ENCODE assay signal across 1 cellular context in the genomic region with DNA sequence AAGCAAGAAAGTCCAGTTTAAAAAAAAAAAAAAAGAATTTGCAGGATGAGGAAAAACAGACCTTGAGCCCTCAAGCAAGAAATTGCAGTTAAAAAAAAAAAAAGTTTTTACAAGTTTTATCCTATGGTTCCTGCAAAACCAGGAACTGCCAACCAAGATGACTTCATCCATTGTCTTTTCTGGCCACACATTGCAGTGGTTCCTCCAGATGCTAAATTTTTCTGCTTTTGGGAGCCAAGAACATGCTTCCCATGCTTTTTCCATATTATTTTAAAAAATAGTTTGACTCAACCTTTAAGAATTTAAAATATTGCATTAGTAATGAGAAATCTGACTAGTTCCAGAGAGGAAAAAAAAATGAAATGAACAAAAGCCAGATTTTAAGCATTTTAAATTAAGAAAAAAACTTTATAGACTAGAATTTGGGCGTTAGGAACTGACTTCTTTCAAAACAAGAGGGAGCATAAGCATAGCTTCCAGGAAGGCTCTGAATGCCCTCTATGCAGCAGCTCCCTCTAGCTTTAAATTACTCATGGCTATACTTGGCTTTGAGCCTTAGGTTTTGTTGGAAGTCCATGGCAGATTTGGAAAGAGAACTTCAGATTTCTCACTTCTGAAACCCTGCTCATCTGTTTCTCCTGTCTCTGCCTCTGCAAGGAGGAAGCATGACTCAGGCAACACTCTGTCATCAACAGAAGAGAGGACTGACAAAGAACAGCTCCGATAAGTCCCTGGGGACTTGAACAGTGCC.
TF ChIP-seq lines count a peak whose summit lies in the region.

No MANE protein-coding gene starts in this region.

TF ChIP-seq in SK-N-SH treated with all-trans-retinoic acid at 6 μM for 48 hours, 23 proteins besides CTCF, POLR2A, EP300 and RAD21 (continued from another document):
- TF ChIP-seq, protein P1, sequence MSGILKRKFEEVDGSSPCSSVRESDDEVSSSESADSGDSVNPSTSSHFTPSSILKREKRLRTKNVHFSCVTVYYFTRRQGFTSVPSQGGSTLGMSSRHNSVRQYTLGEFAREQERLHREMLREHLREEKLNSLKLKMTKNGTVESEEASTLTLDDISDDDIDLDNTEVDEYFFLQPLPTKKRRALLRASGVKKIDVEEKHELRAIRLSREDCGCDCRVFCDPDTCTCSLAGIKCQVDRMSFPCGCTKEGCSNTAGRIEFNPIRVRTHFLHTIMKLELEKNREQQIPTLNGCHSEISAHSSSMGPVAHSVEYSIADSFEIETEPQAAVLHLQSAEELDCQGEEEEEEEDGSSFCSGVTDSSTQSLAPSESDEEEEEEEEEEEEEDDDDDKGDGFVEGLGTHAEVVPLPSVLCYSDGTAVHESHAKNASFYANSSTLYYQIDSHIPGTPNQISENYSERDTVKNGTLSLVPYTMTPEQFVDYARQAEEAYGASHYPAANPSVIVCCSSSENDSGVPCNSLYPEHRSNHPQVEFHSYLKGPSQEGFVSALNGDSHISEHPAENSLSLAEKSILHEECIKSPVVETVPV (CRISPR knock-in tag; IDR thresholded peaks at IDR 0.05): no peak
- TF ChIP-seq TOX (CRISPR knock-in tag; IDR thresholded peaks at IDR 0.05; ENCODE audit: borderline replicate concordance) (no peak), RARB (CRISPR knock-in tag; IDR thresholded peaks at IDR 0.05) (no peak), ESRRG (CRISPR knock-in tag; IDR thresholded peaks at IDR 0.05) (no peak), TCF4 (CRISPR knock-in tag; IDR thresholded peaks at IDR 0.05; ENCODE audit: borderline replicate concordance) (no peak), CSDC2 (CRISPR knock-in tag; IDR thresholded peaks at IDR 0.05) (no peak)
